8 cellular contexts compared by ENCODE assay signal in genomic region chr7:99837649-99838361, GRCh38. TPM values are rescaled to one million over a fixed set of nuclear protein-coding genes. Genes with fewer than 3 reads are reported as not detected.
DNase-seq lines count a peak whose midpoint lies in the region; ATAC-seq, FAIRE-seq and TF ChIP-seq lines count a peak whose summit lies in the region.

No MANE protein-coding gene starts in this region.

- peak overlapping the region; percentile 19 to 23; a peak in 2 of 6 replicates for H3K27ac ChIP-seq in A549
- no peak overlapping the region for H3K27ac ChIP-seq in OCI-LY1 (ENCODE audit: low read depth, low read length, poor library complexity, severe bottlenecking)
- peak overlapping the region; percentile 54 for H3K27ac ChIP-seq in hepatocyte
- no peak overlapping the region for H3K27ac ChIP-seq in aorta (ENCODE audit: low read depth in 1 of 2, low read length in 2 of 2)

- H3K9me3 ChIP-seq in A549, result no peaks in the 10 kb centered on the region
- H3K9me3 ChIP-seq in OCI-LY1 (ENCODE audit: low read length), result no peaks in the 10 kb centered on the region
- no peaks in the 10 kb centered on the region for H3K9me3 ChIP-seq in hepatocyte (ENCODE audit: low read depth)
- H3K9me3 ChIP-seq in aorta (ENCODE audit: control insufficient read depth, low read length), result no peaks in the 10 kb centered on the region

- H3K4me3 ChIP-seq in A549 (no peak overlapping the region), OCI-LY1 (ENCODE audit: low read depth, low read length, poor library complexity, severe bottlenecking) (no peak overlapping the region), hepatocyte (no peak overlapping the region), aorta (ENCODE audit: low read length in 2 of 2) (no peak overlapping the region)

- H2AFZ ChIP-seq in OCI-LY1 (ENCODE audit: low read length) (no peak overlapping the region), hepatocyte (no peak overlapping the region)

- H3K36me3 ChIP-seq in OCI-LY1 (ENCODE audit: insufficient read depth, low read length) (no peaks in the 10 kb centered on the region), hepatocyte (replicated peaks; ENCODE audit: insufficient read depth, low read depth) (no peaks in the 10 kb centered on the region), aorta (ENCODE audit: control insufficient read depth in 1 of 2, insufficient read depth in 2 of 2, low read length in 1 of 2) (no peaks in the 10 kb centered on the region)

- intact Hi-C loops in aorta (cut with DNase I), result no loop called here

- POLR2A ChIA-PET in A549 (lab: Yijun Ruan, JAX), result no interaction called here

- 61% methylated on average over 5 of the region's 5 CpGs for WGBS in A549 (ENCODE audit: missing lambda C conversion rate)
- WGBS in hepatocyte (ENCODE audit: low lambda C conversion rate, missing lambda C conversion rate), result 90% methylated on average over 5 of the region's 5 CpGs
- 72 to 78% methylated on average over 5 of the region's 5 CpGs for WGBS in aorta, 2 donors

- no peak overlapping the region for H3K9ac ChIP-seq in OCI-LY1 (ENCODE audit: low read length)

- no peak for FAIRE-seq in A549 (lab: Jason Lieb, UNC)

- H3K9me2 ChIP-seq in OCI-LY1 (ENCODE audit: low read depth, low read length) (no peaks in the 10 kb centered on the region), hepatocyte (replicated peaks; ENCODE audit: insufficient read depth) (no peaks in the 10 kb centered on the region)

- CTCF ChIA-PET in A549 (lab: Yijun Ruan, JAX), result interaction anchor here (0.6 to 2.8 kb wide), 5 partner anchors 22 to 214 kb away, joined by 3 to 10 read pairs (median 4); partner anchors contain the start of gene CYP3A7

- H4K20me1 ChIP-seq in OCI-LY1 (ENCODE audit: insufficient read depth, low read length) (no peaks in the 10 kb centered on the region), hepatocyte (ENCODE audit: insufficient read depth, poor library complexity, severe bottlenecking) (no peaks in the 10 kb centered on the region)

- H3K79me2 ChIP-seq in OCI-LY1 (ENCODE audit: insufficient read depth, low read length) (no peaks in the 10 kb centered on the region), hepatocyte (no peaks in the 10 kb centered on the region)

- TF ChIP-seq CTCF in A549 (IDR thresholded peaks at IDR 0.05), result peak; percentile 56
- peak; percentile 12; the same call in 1 of the 2 replicates for TF ChIP-seq CTCF in OCI-LY1 (IDR thresholded peaks at IDR 0.05; ENCODE audit: low read length)
- TF ChIP-seq CTCF in hepatocyte (IDR thresholded peaks at IDR 0.05; ENCODE audit: poor library complexity), result peak; percentile 48

- H3K4me1 ChIP-seq in A549, result no peaks in the 10 kb centered on the region
- no peaks in the 10 kb centered on the region for H3K4me1 ChIP-seq in OCI-LY1 (ENCODE audit: insufficient read depth, low read length, severe bottlenecking)
- peaks cover 23% of the 10 kb centered on the region for H3K4me1 ChIP-seq in hepatocyte (ENCODE audit: insufficient read depth)
- no peaks in the 10 kb centered on the region for H3K4me1 ChIP-seq in aorta (ENCODE audit: control insufficient read depth in 1 of 2, insufficient read depth in 2 of 2, low read length in 2 of 2)

- no peak for TF ChIP-seq POLR2A in A549 (IDR thresholded peaks at IDR 0.05; ENCODE audit: low read length)

- peak in 1 of 2 experiments; percentile 26 for DNase-seq in A549 (ENCODE audit: low read depth in 1 of 2, low spot score in 1 of 2)
- DNase-seq in hepatocyte (ENCODE audit: low spot score), result peak; percentile 40
- no peak for DNase-seq in NCI-H1436 (lab: John Stamatoyannopoulos, UW)
- DNase-seq in aorta, result no peak
- DNase-seq in HUDEP-2 (lab: John Stamatoyannopoulos, UW; ENCODE audit: unreplicated experiment in 76 of 76), result no peak

- TF ChIP-seq RAD21 in A549 (conservative IDR thresholded peaks at IDR 0.05 in 1 of 2, IDR thresholded peaks at IDR 0.05 in 1 of 2), result peak; percentile 58 to 74; a peak in 4 of 5 replicates

- H3F3A ChIP-seq in OCI-LY1 (ENCODE audit: insufficient read depth, low read length), result no peaks in the 10 kb centered on the region

- no peak for TF ChIP-seq EP300 in A549 (IDR thresholded peaks at IDR 0.05)

- H3K27me3 ChIP-seq in OCI-LY1 (ENCODE audit: insufficient read depth, low read length) (0 out of 2 replicates have a peak, but pooled peaks cover 4% of the 10 kb centered on the region), hepatocyte (no peaks in the 10 kb centered on the region), aorta (ENCODE audit: control insufficient read depth in 1 of 2, insufficient read depth in 2 of 2, low read length in 1 of 2) (no peaks in the 10 kb centered on the region)

- ATAC-seq in A549 (peak; percentile 46 to 76; a peak in 4 of 6 replicates), GM18511 (IDR thresholded peaks at IDR 0.05; ENCODE audit: unreplicated experiment) (peak; percentile 68), aorta (ENCODE audit: low FRiP score) (no peak), HG03135 (IDR thresholded peaks at IDR 0.05; ENCODE audit: unreplicated experiment) (no peak)

- H3K4me2 ChIP-seq in A549 (no peak overlapping the region), OCI-LY1 (ENCODE audit: low read length) (no peak overlapping the region), hepatocyte (no peak overlapping the region)

TF ChIP-seq in A549, 52 proteins besides CTCF, POLR2A, EP300 and RAD21:
- TF ChIP-seq SMC3 (IDR thresholded peaks at IDR 0.05) (peak; percentile 67), EHMT2 (IDR thresholded peaks at IDR 0.05; ENCODE audit: low read depth) (no peak)

RNA-seq across cellular contexts. Expression of gene CYP3A43, which starts 10.0 kb away (rescaled TPM):
- polyA plus RNA-seq in A549 (2011; rRNA removed) (not detected in 2 replicates), A549 (2017; fragmentation: RNase III; extraction: RNeasy Plus Mini Kit Qiagen cat#74134 plus additional on column Dnase treatment) (not detected in 3 replicates), hepatocyte (1.7 and 1.8 TPM in 2 replicates), aorta (not detected)
- polyA plus RNA-seq in A549 (2012; cell fraction: cytosol; rRNA removed), result not detected in 2 replicates
- not detected in 2 replicates for polyA plus RNA-seq in A549 (2012; cell fraction: nucleus; rRNA removed)
- not detected in 2 replicates for polyA minus RNA-seq in A549 (2011; rRNA and poly(A)+ RNA removed)
- total RNA-seq in hepatocyte (0.88 and 1.8 TPM in 2 replicates), aorta (under 1 TPM in 1 of 2 donors, not detected in 1; 0.24 TPM)

RNA-seq across cellular contexts. Expression of gene OR2AE1, which starts 39.0 kb away (rescaled TPM):
- polyA plus RNA-seq in A549 (2011; rRNA removed) (0.09 and 0.15 TPM in 2 replicates), A549 (2017; fragmentation: RNase III; extraction: RNeasy Plus Mini Kit Qiagen cat#74134 plus additional on column Dnase treatment) (not detected in 3 replicates), hepatocyte (not detected in 2 replicates), aorta (not detected)
- not detected in 2 replicates for polyA plus RNA-seq in A549 (2012; cell fraction: cytosol; rRNA removed)
- polyA plus RNA-seq in A549 (2012; cell fraction: nucleus; rRNA removed), result 0.18 TPM in 1 of 2 replicates, not detected in the other
- 1.0 and 2.0 TPM in 2 replicates for polyA minus RNA-seq in A549 (2011; rRNA and poly(A)+ RNA removed)
- total RNA-seq in hepatocyte (not detected in 2 replicates), aorta (under 1 TPM in 1 of 2 donors, not detected in 1; 0.36 TPM)

RNA-seq across cellular contexts. Expression of gene CYP3A4, which starts 53.8 kb away (rescaled TPM):
- polyA plus RNA-seq in A549 (2011; rRNA removed) (not detected in 2 replicates), A549 (2017; fragmentation: RNase III; extraction: RNeasy Plus Mini Kit Qiagen cat#74134 plus additional on column Dnase treatment) (0.03 TPM in 1 of 3 replicates, not detected in the others), hepatocyte (25.6 and 42.2 TPM in 2 replicates), aorta (10 to 100 TPM in 1 of 2 donors, not detected in 1; 12.9 TPM)
- polyA plus RNA-seq in A549 (2012; cell fraction: cytosol; rRNA removed), result not detected in 2 replicates
- not detected in 2 replicates for polyA plus RNA-seq in A549 (2012; cell fraction: nucleus; rRNA removed)
- polyA minus RNA-seq in A549 (2011; rRNA and poly(A)+ RNA removed), result not detected in 2 replicates
- total RNA-seq in hepatocyte (29.8 and 43.4 TPM in 2 replicates), aorta (not detected)

Comparison
In these comparisons a context has a peak if more than half of its experiments do, and no peak if none do; other contexts are left out.
1. ATAC-seq: peak in A549 (2 of 2) and GM18511 (single experiment); none in aorta (single experiment) and HG03135 (single experiment).
2. H3K27ac ChIP-seq: peak in A549 (2 of 2) and hepatocyte (single experiment); none in OCI-LY1 (single experiment) and aorta (0 of 2).
3. Peak in every context shown above with its lines, with median percentiles within 50 percentile points of each other: CTCF ChIP-seq.